ENCODE assay signal across 15 cellular contexts in genomic region chr4:87109121-87109520, GRCh38.
DNase-seq lines count a peak whose midpoint lies in the region; ATAC-seq and TF ChIP-seq lines count a peak whose summit lies in the region.
"Had no signal": no experiment of that assay in that cellular context is flagged by ENCODE, and none has a peak within 500 bp of the region (broad histone marks: within the 10 kb centered on the region; RNA-seq: fewer than 3 reads in every experiment).

No MANE protein-coding gene starts in this region.

- H3K27ac Mint-ChIP-seq in nephron progenitor cell, result peak overlapping the region; percentile 84
- H3K27ac Mint-ChIP-seq in naive thymus-derived CD4-positive, alpha-beta T cell, result peak overlapping the region in 2 of 9 donors; percentile 8 to 25
- H3K27ac Mint-ChIP-seq: stimulated activated naive CD8-positive, alpha-beta T cell treated with anti-CD3 and anti-CD28 coated beads, Interleukin-15, Interleukin-2, amounts not matched to agents 100 ng/mL and 50 ng/mL, for 24 hours had no signal

- H3K4me1 Mint-ChIP-seq in nephron progenitor cell, result peaks cover 27% of the 10 kb centered on the region
- H3K4me1 Mint-ChIP-seq in naive thymus-derived CD4-positive, alpha-beta T cell, result peaks cover 15 to 48% (median 29%) of the 10 kb centered on the region in 7 donors

- intact Hi-C loops in left ventricle myocardium inferior (cut with micrococcal nuclease), result no loop called here
- intact Hi-C loops in cardiac septum (cut with DNase I), result loop anchor here (2.0 kb wide), 1 partner anchor 30 kb away; no protein-coding TSS in a partner anchor
- intact Hi-C loops in uterus (cut with DNase I; ENCODE audit: low total_unique reads), result loop anchor here (10.0 kb wide), 1 partner anchor 184 kb away; no protein-coding TSS in a partner anchor
- intact Hi-C loops in naive thymus-derived CD4-positive, alpha-beta T cell (cut with micrococcal nuclease), result no loop called here

- H3K27ac ChIP-seq in left ventricle myocardium inferior (replicated peaks) (peak overlapping the region; percentile 77), coronary artery (peak overlapping the region; percentile 71 to 89), uterus (peak overlapping the region; percentile 72 to 87)
- H3K27ac ChIP-seq in naive thymus-derived CD4-positive, alpha-beta T cell (ENCODE audit: low read depth, low read length), result no peak overlapping the region

- H3K4me3 Mint-ChIP-seq in nephron progenitor cell, result no peak overlapping the region
- no peak overlapping the region for H3K4me3 Mint-ChIP-seq in naive thymus-derived CD4-positive, alpha-beta T cell
- H3K4me3 Mint-ChIP-seq: neural crest cell; stimulated activated naive CD8-positive, alpha-beta T cell treated with anti-CD3 and anti-CD28 coated beads, Interleukin-15, Interleukin-2, amounts not matched to agents 100 ng/mL and 50 ng/mL, for 24 hours had no signal

- peaks cover 67% of the 10 kb centered on the region for H3K4me1 ChIP-seq in left ventricle myocardium inferior
- peaks cover 10 to 13% of the 10 kb centered on the region in 2 donors for H3K4me1 ChIP-seq in uterus
- H3K4me1 ChIP-seq in naive thymus-derived CD4-positive, alpha-beta T cell (ENCODE audit: control insufficient read depth in 2 of 2, insufficient read depth in 2 of 2, low read length in 2 of 2), result peaks cover 3 to 16% of the 10 kb centered on the region in 2 donors

- no peaks in the 10 kb centered on the region for H3K9me3 Mint-ChIP-seq in nephron progenitor cell
- no peaks in the 10 kb centered on the region for H3K9me3 Mint-ChIP-seq in naive thymus-derived CD4-positive, alpha-beta T cell
- H3K9me3 Mint-ChIP-seq: neural crest cell; stimulated activated naive CD8-positive, alpha-beta T cell treated with anti-CD3 and anti-CD28 coated beads, Interleukin-15, Interleukin-2, amounts not matched to agents 100 ng/mL and 50 ng/mL, for 24 hours had no signal

- no peak for DNase-seq in left ventricle myocardium inferior
- DNase-seq in cardiac septum (ENCODE audit: low spot score), result no peak
- no peak for DNase-seq in coronary artery (ENCODE audit: low spot score)
- no peak for DNase-seq in nephron progenitor cell
- DNase-seq in uterus, result no peak
- no peak for DNase-seq in glomerular visceral epithelial cell (ENCODE audit: extremely low spot score)
- no peak for DNase-seq in naive thymus-derived CD4-positive, alpha-beta T cell
- no peak for DNase-seq in SHP77 treated with DMSO at 0.1 percent for 48 hours (lab: John Stamatoyannopoulos, UW)
- DNase-seq: EL, mammary epithelial cell, NCI-H446, SHP77, T-helper 9 cell had no signal

- ATAC-seq in naive thymus-derived CD4-positive, alpha-beta T cell, result no peak

- H3K36me3 ChIP-seq in left ventricle myocardium inferior (peaks cover 57% of the 10 kb centered on the region), uterus (no peaks in the 10 kb centered on the region)
- H3K36me3 ChIP-seq in naive thymus-derived CD4-positive, alpha-beta T cell (ENCODE audit: control insufficient read depth in 2 of 3, insufficient read depth in 3 of 3, low read length in 3 of 3), result peaks cover 0 to 15% (median 10%) of the 10 kb centered on the region in 3 experiments

- no peaks in the 10 kb centered on the region for H3K27me3 Mint-ChIP-seq in nephron progenitor cell (ENCODE audit: low read depth, poor library complexity)
- no peaks in the 10 kb centered on the region for H3K27me3 Mint-ChIP-seq in naive thymus-derived CD4-positive, alpha-beta T cell
- H3K27me3 Mint-ChIP-seq: stimulated activated naive CD8-positive, alpha-beta T cell treated with anti-CD3 and anti-CD28 coated beads, Interleukin-15, Interleukin-2, amounts not matched to agents 100 ng/mL and 50 ng/mL, for 24 hours had no signal

- peaks cover 61% of the 10 kb centered on the region for H3K36me3 Mint-ChIP-seq in nephron progenitor cell (ENCODE audit: low read depth)
- peaks cover 6 to 49% (median 36%) of the 10 kb centered on the region in 5 donors for H3K36me3 Mint-ChIP-seq in naive thymus-derived CD4-positive, alpha-beta T cell

- TF ChIP-seq CTCF in left ventricle myocardium inferior (IDR thresholded peaks at IDR 0.05; ENCODE audit: borderline replicate concordance), result no peak
- TF ChIP-seq CTCF in coronary artery (IDR thresholded peaks at IDR 0.05), result no peak
- no peak for TF ChIP-seq CTCF in nephron progenitor cell (IDR thresholded peaks at IDR 0.05)
- TF ChIP-seq CTCF in uterus (IDR thresholded peaks at IDR 0.05), result no peak

- POLR2A ChIA-PET in naive thymus-derived CD4-positive, alpha-beta T cell (lab: Charles Lee), result no interaction called here

- no peaks in the 10 kb centered on the region for H3K9me3 ChIP-seq in left ventricle myocardium inferior (replicated peaks)
- no peaks in the 10 kb centered on the region for H3K9me3 ChIP-seq in uterus
- H3K9me3 ChIP-seq in naive thymus-derived CD4-positive, alpha-beta T cell (ENCODE audit: control insufficient read depth in 2 of 3, low read length in 3 of 3), result no peaks in the 10 kb centered on the region

- TF ChIP-seq POLR2A in uterus (IDR thresholded peaks at IDR 0.05), result no peak

- no peak overlapping the region for H3K4me3 ChIP-seq in left ventricle myocardium inferior
- H3K4me3 ChIP-seq in coronary artery, result no peak overlapping the region
- no peak overlapping the region for H3K4me3 ChIP-seq in uterus
- H3K4me3 ChIP-seq in naive thymus-derived CD4-positive, alpha-beta T cell (ENCODE audit: low read length), result no peak overlapping the region

- CTCF ChIA-PET in naive thymus-derived CD4-positive, alpha-beta T cell (lab: Charles Lee), result no interaction called here

- H3K27me3 ChIP-seq in left ventricle myocardium inferior (ENCODE audit: low read depth) (no peaks in the 10 kb centered on the region), uterus (no peaks in the 10 kb centered on the region)
- no peaks in the 10 kb centered on the region for H3K27me3 ChIP-seq in naive thymus-derived CD4-positive, alpha-beta T cell (ENCODE audit: control insufficient read depth in 2 of 2, insufficient read depth in 2 of 2, low read length in 2 of 2)

Comparison
In these comparisons a context has a peak if more than half of its experiments do, and no peak if none do; other contexts are left out.
1. intact Hi-C loops: an anchor here in cardiac septum (2.0 kb wide) and uterus (10.0 kb wide); none called in left ventricle myocardium inferior and naive thymus-derived CD4-positive, alpha-beta T cell.